Comparison of ENCODE assay signal across 24 cellular contexts in the genomic region with DNA sequence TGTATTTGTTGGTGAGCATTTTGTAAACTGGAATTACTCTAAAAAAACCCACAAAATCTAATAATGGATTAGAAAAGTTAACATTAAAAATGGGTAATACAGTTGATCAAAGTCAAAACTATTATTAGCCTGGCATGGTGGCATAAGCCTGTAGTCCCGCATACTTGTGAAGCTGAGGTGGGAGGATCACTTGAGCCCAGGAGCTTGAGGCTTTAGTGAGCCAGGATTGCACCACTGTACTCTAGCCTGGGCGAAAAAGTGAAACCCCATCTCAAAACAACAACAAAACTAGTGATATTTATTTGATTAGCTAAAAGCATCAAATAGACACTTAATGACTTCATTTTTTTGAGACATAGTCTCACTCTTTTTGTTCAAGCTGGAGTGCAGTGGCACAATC. TPM values are rescaled to one million over a fixed set of nuclear protein-coding genes. Genes with fewer than 3 reads are reported as not detected.
DNase-seq lines count a peak whose midpoint lies in the region; ATAC-seq and TF ChIP-seq lines count a peak whose summit lies in the region.
"Had no signal": no experiment of that assay in that cellular context is flagged by ENCODE, and none has a peak within 500 bp of the region (broad histone marks: within the 10 kb centered on the region; RNA-seq: fewer than 3 reads in every experiment).

No MANE protein-coding gene starts in this region.

- H3K4me3 ChIP-seq in CD8-positive, alpha-beta T cell (ENCODE audit: low read depth, low read length), result no peak overlapping the region
- no peak overlapping the region for H3K4me3 ChIP-seq in gastrocnemius medialis
- no peak overlapping the region for H3K4me3 ChIP-seq in lower lobe of right lung
- H3K4me3 ChIP-seq: coronary artery, PC-9, smooth muscle cell, thoracic aorta had no signal

- peak; percentile 8 for DNase-seq in DMS 273 (lab: John Stamatoyannopoulos, UW; ENCODE audit: unreplicated experiment)
- no peak for DNase-seq in DMS 273 treated with DMSO at 0.1 percent for 48 hours (lab: John Stamatoyannopoulos, UW)
- DNase-seq in CD8-positive, alpha-beta T cell, result no peak
- DNase-seq in gastrocnemius medialis, result peak in 1 of 2 donors; percentile 50
- DNase-seq in lower lobe of right lung, result no peak
- DNase-seq: activated CD4-positive, alpha-beta T cell treated with anti-CD3 and anti-CD28 coated beads for 1 hour; CD8-positive, alpha-beta memory T cell; HFFc6; mesenchymal stem cell; NCI-H2081 treated with DMSO at 0.1 percent for 48 hours; PC-9; SIG-M5; stimulated activated CD4-positive, alpha-beta T cell treated with anti-CD3 and anti-CD28 coated beads, Interleukin-2, amount 100 ng/mL, for 24 hours; T-cell had no signal

- no peak for TF ChIP-seq CTCF in CD8-positive, alpha-beta T cell (IDR thresholded peaks at IDR 0.05)
- TF ChIP-seq CTCF in brain (conservative IDR thresholded peaks at IDR 0.05) (no peak), gastrocnemius medialis (IDR thresholded peaks at IDR 0.05 in 4 of 5, conservative IDR thresholded peaks at IDR 0.05 in 1 of 5) (no peak), lower lobe of right lung (IDR thresholded peaks at IDR 0.05) (no peak)

- ATAC-seq in CD8-positive, alpha-beta T cell, result no peak
- ATAC-seq in gastrocnemius medialis, result peak; percentile 37 to 41
- no peak for ATAC-seq in GM21825 (IDR thresholded peaks at IDR 0.05; ENCODE audit: unreplicated experiment)
- ATAC-seq in lower lobe of right lung, result no peak
- no peak for ATAC-seq in SK-N-SH treated with all-trans-retinoic acid at 6 μM for 48 hours
- ATAC-seq: stimulated activated effector memory CD8-positive, alpha-beta T cell treated with anti-CD3 and anti-CD28 coated beads, Interleukin-12 subunit alpha, Interleukin-12 subunit beta, amount 100 ng/mL, for 72 hours; T-cell had no signal

- intact Hi-C loops in CD8-positive, alpha-beta T cell (cut with DNase I, micrococcal nuclease), result loop anchor here (5.0 to 10.0 kb wide), 8 partner anchors 255 to 1765 kb away; a partner anchor contains a TSS
- intact Hi-C loops in gastrocnemius medialis (cut with DNase I; ENCODE audit: low total_unique reads), result loop anchor here (5.0 to 10.0 kb wide), 2 partner anchors 82 to 595 kb away; a partner anchor contains a TSS
- intact Hi-C loops in lower lobe of right lung (cut with DNase I), result no loop called here

- H3K4me3 Mint-ChIP-seq in CD8-positive, alpha-beta T cell, result no peak overlapping the region
- peak overlapping the region in 4 of 5 experiments; percentile 41 to 74 (median 53) for H3K4me3 Mint-ChIP-seq in brain
- H3K4me3 Mint-ChIP-seq: HFFc6; stimulated activated effector memory CD8-positive, alpha-beta T cell treated with anti-CD3 and anti-CD28 coated beads, Interleukin-12 subunit alpha, Interleukin-12 subunit beta, amount 100 ng/mL, for 72 hours; T-cell had no signal

- no peaks in the 10 kb centered on the region for H3K27me3 Mint-ChIP-seq in CD8-positive, alpha-beta T cell (ENCODE audit: low read depth)
- H3K27me3 Mint-ChIP-seq in brain, result peaks cover 8% of the 10 kb centered on the region
- H3K27me3 Mint-ChIP-seq: CD8-positive, alpha-beta memory T cell; T-cell had no signal

- H3K4me1 Mint-ChIP-seq in CD8-positive, alpha-beta T cell (ENCODE audit: low read depth), result peaks cover 68% of the 10 kb centered on the region
- peaks cover 58% of the 10 kb centered on the region for H3K4me1 Mint-ChIP-seq in brain

- POLR2A ChIA-PET in CD8-positive, alpha-beta T cell (lab: Charles Lee), result no interaction called here

- no peak overlapping the region for H3K27ac ChIP-seq in CD8-positive, alpha-beta T cell (ENCODE audit: low read depth, low read length)
- H3K27ac ChIP-seq in gastrocnemius medialis (peak overlapping the region; percentile 66 to 96 (median 92)), lower lobe of right lung (no peak overlapping the region)
- H3K27ac ChIP-seq: 22Rv1, coronary artery, neutrophil, PC-9, thoracic aorta had no signal

- peak overlapping the region; percentile 32 for H3K27ac Mint-ChIP-seq in CD8-positive, alpha-beta T cell
- H3K27ac Mint-ChIP-seq in brain, result peak overlapping the region in 2 of 5 experiments; percentile 13 to 86
- H3K27ac Mint-ChIP-seq: HFFc6; stimulated activated effector memory CD8-positive, alpha-beta T cell treated with anti-CD3 and anti-CD28 coated beads, Interleukin-12 subunit alpha, Interleukin-12 subunit beta, amount 100 ng/mL, for 72 hours; T-cell had no signal

- peaks cover 36% of the 10 kb centered on the region for H3K4me1 ChIP-seq in CD8-positive, alpha-beta T cell (ENCODE audit: insufficient read depth, low read length)
- H3K4me1 ChIP-seq in gastrocnemius medialis, result peaks cover 43 to 76% of the 10 kb centered on the region in 2 donors
- peaks cover 69% of the 10 kb centered on the region for H3K4me1 ChIP-seq in lower lobe of right lung

- CTCF ChIA-PET in CD8-positive, alpha-beta T cell (lab: Charles Lee), result interaction anchor here (2.7 kb wide), 1 partner anchor 54 kb away, joined by 13 read pairs; no protein-coding TSS in a partner anchor

- no peaks in the 10 kb centered on the region for H3K27me3 ChIP-seq in CD8-positive, alpha-beta T cell (ENCODE audit: insufficient read depth, low read length)
- H3K27me3 ChIP-seq in gastrocnemius medialis, result no peaks in the 10 kb centered on the region
- no peaks in the 10 kb centered on the region for H3K27me3 ChIP-seq in lower lobe of right lung (ENCODE audit: low read depth)
- H3K27me3 ChIP-seq: neutrophil had no signal

- no peaks in the 10 kb centered on the region for H3K9me3 Mint-ChIP-seq in CD8-positive, alpha-beta T cell
- H3K9me3 Mint-ChIP-seq in brain, result peaks cover 0 to 6% (median 0%) of the 10 kb centered on the region in 5 experiments
- H3K9me3 Mint-ChIP-seq: CD8-positive, alpha-beta memory T cell; HFFc6; stimulated activated effector memory CD8-positive, alpha-beta T cell treated with anti-CD3 and anti-CD28 coated beads, Interleukin-12 subunit alpha, Interleukin-12 subunit beta, amount 100 ng/mL, for 72 hours; T-cell had no signal

- no peaks in the 10 kb centered on the region for H3K9me3 ChIP-seq in CD8-positive, alpha-beta T cell (ENCODE audit: low read length)
- H3K9me3 ChIP-seq in gastrocnemius medialis (no peaks in the 10 kb centered on the region), lower lobe of right lung (no peaks in the 10 kb centered on the region)
- H3K9me3 ChIP-seq: neutrophil, thoracic aorta had no signal

- in situ Hi-C loops in gastrocnemius medialis (cut with MboI; ENCODE audit: low sequenced_read_pairs in 4 of 4), result loop anchor here in 1 of 4 donors (25.0 kb wide), 1 partner anchor 587 kb away; a partner anchor contains a TSS

- H3K36me3 ChIP-seq in CD8-positive, alpha-beta T cell (ENCODE audit: insufficient read depth, low read length), result no peaks in the 10 kb centered on the region
- no peaks in the 10 kb centered on the region for H3K36me3 ChIP-seq in gastrocnemius medialis
- no peaks in the 10 kb centered on the region for H3K36me3 ChIP-seq in lower lobe of right lung
- H3K36me3 ChIP-seq: neutrophil, thoracic aorta had no signal

- H3K36me3 Mint-ChIP-seq in CD8-positive, alpha-beta T cell, result peaks cover 23% of the 10 kb centered on the region
- peaks cover 33% of the 10 kb centered on the region for H3K36me3 Mint-ChIP-seq in brain

- no peak for TF ChIP-seq POLR2A in gastrocnemius medialis (IDR thresholded peaks at IDR 0.05)

TF ChIP-seq in SK-N-SH treated with all-trans-retinoic acid at 6 μM for 48 hours, 23 proteins besides CTCF, POLR2A, EP300 and RAD21:
- TF ChIP-seq BACH2 (CRISPR knock-in tag; IDR thresholded peaks at IDR 0.05; ENCODE audit: borderline replicate concordance), result no peak
- no peak for TF ChIP-seq SNAI2 (CRISPR knock-in tag; IDR thresholded peaks at IDR 0.05)
- no peak for TF ChIP-seq ARNTL (CRISPR knock-in tag; IDR thresholded peaks at IDR 0.05; ENCODE audit: borderline replicate concordance, low read depth)
- TF ChIP-seq ISL1 (CRISPR knock-in tag; IDR thresholded peaks at IDR 0.05), result no peak
- TF ChIP-seq OSR1 (CRISPR knock-in tag; IDR thresholded peaks at IDR 0.05), result no peak
- TF ChIP-seq RARB (CRISPR knock-in tag; IDR thresholded peaks at IDR 0.05), result no peak
- no peak for TF ChIP-seq ZC3H10 (CRISPR knock-in tag; IDR thresholded peaks at IDR 0.05)
- TF ChIP-seq, protein P1, sequence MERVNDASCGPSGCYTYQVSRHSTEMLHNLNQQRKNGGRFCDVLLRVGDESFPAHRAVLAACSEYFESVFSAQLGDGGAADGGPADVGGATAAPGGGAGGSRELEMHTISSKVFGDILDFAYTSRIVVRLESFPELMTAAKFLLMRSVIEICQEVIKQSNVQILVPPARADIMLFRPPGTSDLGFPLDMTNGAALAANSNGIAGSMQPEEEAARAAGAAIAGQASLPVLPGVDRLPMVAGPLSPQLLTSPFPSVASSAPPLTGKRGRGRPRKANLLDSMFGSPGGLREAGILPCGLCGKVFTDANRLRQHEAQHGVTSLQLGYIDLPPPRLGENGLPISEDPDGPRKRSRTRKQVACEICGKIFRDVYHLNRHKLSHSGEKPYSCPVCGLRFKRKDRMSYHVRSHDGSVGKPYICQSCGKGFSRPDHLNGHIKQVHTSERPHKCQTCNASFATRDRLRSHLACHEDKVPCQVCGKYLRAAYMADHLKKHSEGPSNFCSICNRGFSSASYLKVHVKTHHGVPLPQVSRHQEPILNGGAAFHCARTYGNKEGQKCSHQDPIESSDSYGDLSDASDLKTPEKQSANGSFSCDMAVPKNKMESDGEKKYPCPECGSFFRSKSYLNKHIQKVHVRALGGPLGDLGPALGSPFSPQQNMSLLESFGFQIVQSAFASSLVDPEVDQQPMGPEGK (CRISPR knock-in tag; IDR thresholded peaks at IDR 0.05; ENCODE audit: borderline replicate concordance), result no peak

RNA-seq across cellular contexts. Expression of a gene that starts 3.6 kb away (rescaled TPM):
- total RNA-seq in CD8-positive, alpha-beta T cell, result 10 to 100 TPM; 61.0 to 65.8 TPM
- 72.4 TPM for polyA plus RNA-seq in brain (ENCODE audit: insufficient read depth, low read depth, low replicate concordance)
- 10 to 100 TPM; 26.7 to 39.3 (median 34.1) TPM for total RNA-seq in gastrocnemius medialis
- total RNA-seq in lower lobe of right lung, result 157 TPM

RNA-seq across cellular contexts. Expression of a gene that starts 5.7 kb away (rescaled TPM):
- 10 to 100 TPM; 12.4 to 12.7 TPM for total RNA-seq in CD8-positive, alpha-beta T cell
- 29.1 TPM for polyA plus RNA-seq in brain (ENCODE audit: insufficient read depth, low read depth, low replicate concordance)
- total RNA-seq in gastrocnemius medialis, result 10 to 100 TPM; 26.6 to 65.2 (median 55.1) TPM
- 56.3 TPM for total RNA-seq in lower lobe of right lung

RNA-seq across cellular contexts. Expression of a gene that starts 52.2 kb away (rescaled TPM):
- total RNA-seq in CD8-positive, alpha-beta T cell, result under 1 TPM; 0.33 to 0.60 TPM
- polyA plus RNA-seq in brain (ENCODE audit: insufficient read depth, low read depth, low replicate concordance), result 13.4 TPM
- total RNA-seq in gastrocnemius medialis (under 1 TPM in 2 of 4 donors, not detected in 2; 0.09 to 0.87 TPM), lower lobe of right lung (17.4 TPM)
- total RNA-seq: smooth muscle cell had no signal
- polyA plus RNA-seq: fibroblast of lung had no signal

RNA-seq across cellular contexts. Expression of a gene that starts 53.1 kb away (rescaled TPM):
- 1 to 10 TPM; 3.3 to 5.2 TPM for total RNA-seq in CD8-positive, alpha-beta T cell
- polyA plus RNA-seq in brain (ENCODE audit: insufficient read depth, low read depth, low replicate concordance), result 5.1 TPM
- total RNA-seq in gastrocnemius medialis, result 10 to 100 TPM; 28.5 to 70.8 (median 52.7) TPM
- total RNA-seq in lower lobe of right lung, result 56.8 TPM
- total RNA-seq: smooth muscle cell had no signal
- polyA plus RNA-seq: smooth muscle cell had no signal

Comparison
In these comparisons a context has a peak if more than half of its experiments do, and no peak if none do; other contexts are left out.
1. ATAC-seq: peak in gastrocnemius medialis (2 of 2); none in CD8-positive, alpha-beta T cell (single experiment), GM21825 (single experiment), lower lobe of right lung (0 of 2) and SK-N-SH treated with all-trans-retinoic acid at 6 μM for 48 hours (single experiment).
2. H3K27ac ChIP-seq: peak in gastrocnemius medialis (4 of 4); none in CD8-positive, alpha-beta T cell (single experiment) and lower lobe of right lung (single experiment).